1 cellular context compared by ENCODE assay signal in the genomic region with DNA sequence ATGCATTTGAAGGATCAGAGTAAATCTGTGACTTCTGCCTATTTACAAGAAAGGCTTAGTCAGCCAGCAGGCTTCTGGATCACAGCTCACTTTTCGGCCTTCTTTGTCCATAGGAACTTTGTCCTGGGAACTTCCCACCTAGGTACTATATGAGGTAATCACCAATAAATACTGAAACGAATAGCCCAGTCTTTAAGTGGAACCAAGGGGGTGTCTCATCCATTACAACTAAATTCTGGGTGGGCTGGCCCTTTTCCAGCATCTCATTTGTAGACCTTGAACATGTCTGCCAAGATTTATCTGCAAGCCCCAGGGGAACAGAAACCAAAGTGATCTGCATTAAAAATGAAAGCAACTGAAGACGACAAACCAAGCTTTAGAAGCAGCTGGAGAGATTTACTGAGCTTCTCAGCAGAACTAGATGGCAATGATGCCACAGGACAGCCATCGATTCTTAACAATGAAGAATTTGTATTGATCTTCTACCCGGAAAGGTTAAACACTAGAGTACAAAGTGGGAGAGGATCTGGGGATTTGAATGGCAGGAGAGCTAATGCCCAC.
A peak's percentile ranks its signal among the peaks of the same experiment; 100 is the strongest.
TF ChIP-seq lines count a peak whose summit lies in the region.

No MANE protein-coding gene starts in this region.

TF ChIP-seq in K562, 482 proteins besides CTCF, POLR2A, EP300 and RAD21:
- TF ChIP-seq, protein P1, sequence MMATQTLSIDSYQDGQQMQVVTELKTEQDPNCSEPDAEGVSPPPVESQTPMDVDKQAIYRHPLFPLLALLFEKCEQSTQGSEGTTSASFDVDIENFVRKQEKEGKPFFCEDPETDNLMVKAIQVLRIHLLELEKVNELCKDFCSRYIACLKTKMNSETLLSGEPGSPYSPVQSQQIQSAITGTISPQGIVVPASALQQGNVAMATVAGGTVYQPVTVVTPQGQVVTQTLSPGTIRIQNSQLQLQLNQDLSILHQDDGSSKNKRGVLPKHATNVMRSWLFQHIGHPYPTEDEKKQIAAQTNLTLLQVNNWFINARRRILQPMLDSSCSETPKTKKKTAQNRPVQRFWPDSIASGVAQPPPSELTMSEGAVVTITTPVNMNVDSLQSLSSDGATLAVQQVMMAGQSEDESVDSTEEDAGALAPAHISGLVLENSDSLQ (IDR thresholded peaks at IDR 0.05): peak; percentile 22; the same call in 1 of the 2 replicates
- TF ChIP-seq SMARCC2 (IDR thresholded peaks at IDR 0.05; ENCODE audit: low read depth): no peak
- TF ChIP-seq OTX1 (CRISPR knock-in tag; IDR thresholded peaks at IDR 0.05): no peak
- TF ChIP-seq ASH1L (IDR thresholded peaks at IDR 0.05; ENCODE audit: borderline replicate concordance, low read depth, partially characterized antibody): no peak
